ENCODE assay signal across 8 cellular contexts in the genomic region with DNA sequence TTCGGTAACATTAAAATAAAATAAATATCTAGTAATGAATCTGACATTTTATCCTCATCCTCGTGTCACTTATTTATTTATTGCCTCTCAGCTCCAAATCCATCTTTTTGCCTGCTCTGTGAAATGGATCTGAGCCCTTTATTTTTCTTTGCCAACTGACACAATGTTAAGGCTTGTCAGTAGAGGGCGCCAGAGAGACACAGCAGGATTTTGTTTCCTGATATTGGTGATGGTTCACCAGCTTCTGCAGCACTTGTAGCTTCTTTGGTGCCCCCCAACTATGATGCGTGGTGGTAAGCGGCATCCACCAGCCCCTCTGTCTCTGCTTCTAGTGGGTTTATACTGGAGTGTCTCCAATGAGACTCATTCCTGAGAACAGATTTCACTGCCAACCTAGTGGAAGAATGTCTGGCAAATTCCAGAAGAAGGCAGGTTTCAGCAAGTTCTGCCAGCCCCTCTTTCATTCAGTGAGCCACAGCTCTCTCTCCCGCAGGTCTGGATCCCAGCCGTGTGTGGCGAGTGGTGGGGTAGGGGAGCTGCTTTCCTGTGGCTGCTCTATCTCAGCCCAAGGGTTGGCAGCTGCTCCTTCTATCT.
A peak's percentile ranks its signal among the peaks of the same experiment; 100 is the strongest.
DNase-seq lines count a peak whose midpoint lies in the region; ATAC-seq and TF ChIP-seq lines count a peak whose summit lies in the region.

No MANE protein-coding gene starts in this region.

- no peaks in the 10 kb centered on the region for H3K36me3 ChIP-seq in thyroid gland

- no peak overlapping the region for H3K4me3 ChIP-seq in Jurkat, Clone E6-1 (ENCODE audit: low read length)
- H3K4me3 ChIP-seq in cardiac fibroblast (replicated peaks in 1 of 2; ENCODE audit: low read depth in 2 of 2, low read length in 2 of 2) (no peak overlapping the region), thyroid gland (replicated peaks in 1 of 3) (no peak overlapping the region)

- H3K4me1 ChIP-seq in thyroid gland = no peaks in the 10 kb centered on the region

- H3K27ac ChIP-seq in thyroid gland = no peak overlapping the region

- TF ChIP-seq CTCF in cardiac fibroblast (IDR thresholded peaks at IDR 0.05; ENCODE audit: low read depth, low read length) (peak; percentile 94), thyroid gland (IDR thresholded peaks at IDR 0.05) (peak in 5 of 6 experiments; percentile 27 to 65 (median 34))

- intact Hi-C loops in thyroid gland (cut with DNase I) = no loop called here

- DNase-seq in Caki2 (ENCODE audit: low read depth) (peak; percentile 39), T-helper 9 cell (peak; percentile 48), cardiac fibroblast (ENCODE audit: low read depth in 2 of 2) (peak; percentile 54 to 56), midbrain (lab: John Stamatoyannopoulos, UW) (peak; percentile 20), thyroid gland (peak; percentile 4 to 5)
- DNase-seq in Jurkat, Clone E6-1 (ENCODE audit: low read depth, low spot score) = peak; percentile 48

- in situ Hi-C loops in Caki2 (cut with HindIII; ENCODE audit: low pct_unique_long_range_greater_than_20kb, low sequenced_read_pairs) = no loop called here

- 53 to 64% methylated on average over 8 of the region's 8 CpGs for WGBS in thyroid gland, 2 donors

- no peaks in the 10 kb centered on the region for H3K27me3 ChIP-seq in thyroid gland

- H3K9me3 ChIP-seq in thyroid gland = no peaks in the 10 kb centered on the region

- TF ChIP-seq POLR2A in thyroid gland (IDR thresholded peaks at IDR 0.05) = no peak

- ATAC-seq in GM19397 (IDR thresholded peaks at IDR 0.05; ENCODE audit: unreplicated experiment) (peak; percentile 55), esophagus mucosa (no peak)

Comparison
In these comparisons a context has a peak if more than half of its experiments do, and no peak if none do; other contexts are left out.
1. DNase-seq: peak in every context shown above with its lines; median percentile 55 in cardiac fibroblast; 48 in Jurkat, Clone E6-1; 48 in T-helper 9 cell; 39 in Caki2; 20 in midbrain; 4 in thyroid gland.